ENCODE assay signal across 20 cellular contexts in the genomic region with DNA sequence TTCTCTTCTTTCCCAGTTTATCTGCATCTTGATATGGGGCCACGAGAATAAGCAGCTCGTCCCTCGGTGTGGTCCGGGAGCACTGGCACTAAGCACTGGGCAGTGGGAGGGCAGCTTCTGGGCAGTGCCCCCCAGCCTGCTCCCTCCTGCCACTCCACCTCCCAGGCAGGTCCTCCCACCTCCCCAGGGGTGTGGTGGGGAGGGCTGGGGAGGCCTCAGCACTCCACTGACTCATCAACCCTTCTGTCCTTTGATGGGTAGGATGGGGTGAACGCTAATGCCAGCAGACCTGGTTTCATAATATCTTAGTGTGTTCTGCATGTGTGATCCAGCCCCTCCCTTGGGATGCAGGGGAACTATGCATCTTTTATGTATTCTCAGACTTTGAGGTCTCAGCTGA.
DNase-seq lines count a peak whose midpoint lies in the region; ATAC-seq, FAIRE-seq and TF ChIP-seq lines count a peak whose summit lies in the region.
"Had no signal": no experiment of that assay in that cellular context is flagged by ENCODE, and none has a peak within 500 bp of the region (broad histone marks: within the 10 kb centered on the region; RNA-seq: fewer than 3 reads in every experiment).

No MANE protein-coding gene starts in this region.

- ATAC-seq in A549 (peak; percentile 64 to 81), Panc1 (no peak), GM19328 (IDR thresholded peaks at IDR 0.05; ENCODE audit: unreplicated experiment) (no peak), psoas muscle (no peak)
- no peak for ATAC-seq in activated T-helper 17 cell treated with anti-CD3 and anti-CD28 coated beads, Interleukin-2, amount 50 U/mL, for 72 hours (replicated peaks)
- ATAC-seq: activated T-cell treated with anti-CD3 and anti-CD28 coated beads, Interleukin-2, amount 50 U/mL, for 4 hours; heart right ventricle had no signal

- peak overlapping the region; percentile 87 to 99 for H3K27ac ChIP-seq in A549
- peak overlapping the region; percentile 12; the same call in 1 of the 2 replicates for H3K27ac ChIP-seq in Panc1 (ENCODE audit: low read length)
- no peak overlapping the region for H3K27ac ChIP-seq in neuronal stem cell (replicated peaks; ENCODE audit: low read length)
- H3K27ac ChIP-seq in psoas muscle: no peak overlapping the region
- H3K27ac ChIP-seq: heart right ventricle had no signal

- H3K14ac ChIP-seq in neuronal stem cell (ENCODE audit: low read length): no peak overlapping the region

- CTCF ChIA-PET in A549 (lab: Yijun Ruan, JAX) (interaction anchor here (0.9 to 5.6 kb wide), 8 partner anchors 10 to 154 kb away, joined by 3 to 76 read pairs (median 4); no protein-coding TSS in a partner anchor), Panc1 (lab: Charles Lee) (interaction anchor here (2.2 kb wide), 1 partner anchor 8 kb away, joined by 10 read pairs; no protein-coding TSS in a partner anchor)

- no peak overlapping the region for H3K27ac Mint-ChIP-seq in activated T-helper 17 cell treated with anti-CD3 and anti-CD28 coated beads, Interleukin-2, amount 50 U/mL, for 72 hours
- H3K27ac Mint-ChIP-seq: activated CD4-positive, alpha-beta memory T cell treated with anti-CD3 and anti-CD28 coated beads for 36 hours; activated naive CD8-positive, alpha-beta T cell; CD14-positive monocyte had no signal

- peak overlapping the region; percentile 62 for H3K4me2 ChIP-seq in A549
- no peak overlapping the region for H3K4me2 ChIP-seq in neuronal stem cell (ENCODE audit: insufficient read depth, low read length, poor library complexity, severe bottlenecking)

- H3K79me1 ChIP-seq in neuronal stem cell (ENCODE audit: low read depth, low read length): no peaks in the 10 kb centered on the region

- peaks cover 16% of the 10 kb centered on the region for H3K9me3 ChIP-seq in A549
- no peaks in the 10 kb centered on the region for H3K9me3 ChIP-seq in Panc1 (ENCODE audit: control insufficient read depth, insufficient read depth, low read depth, low read length)
- no peaks in the 10 kb centered on the region for H3K9me3 ChIP-seq in neuronal stem cell (replicated peaks in 1 of 2; ENCODE audit: control insufficient read depth in 2 of 2, insufficient read depth in 1 of 2, low read depth in 1 of 2, low read length in 2 of 2)
- no peaks in the 10 kb centered on the region for H3K9me3 ChIP-seq in psoas muscle
- H3K9me3 ChIP-seq: HAP-1 had no signal

- no peak overlapping the region for H2BK12ac ChIP-seq in neuronal stem cell (ENCODE audit: low read length)

- peak; percentile 42 to 56; a peak in 2 of 5 replicates for TF ChIP-seq EP300 in A549 (IDR thresholded peaks at IDR 0.05)

- no peak overlapping the region for H3K9ac ChIP-seq in neuronal stem cell (ENCODE audit: low read depth, low read length, poor library complexity)

- H3K9me3 Mint-ChIP-seq in activated T-helper 17 cell treated with anti-CD3 and anti-CD28 coated beads, Interleukin-2, amount 50 U/mL, for 72 hours: no peaks in the 10 kb centered on the region
- H3K9me3 Mint-ChIP-seq: activated CD4-positive, alpha-beta memory T cell treated with anti-CD3 and anti-CD28 coated beads for 36 hours; activated T-cell treated with anti-CD3 and anti-CD28 coated beads, Interleukin-2, amount 50 U/mL, for 4 hours had no signal

- peak overlapping the region; percentile 57 for H3K23ac ChIP-seq in neuronal stem cell (ENCODE audit: low read depth, low read length, poor library complexity)

- in situ Hi-C loops in Panc1 (cut with HindIII; ENCODE audit: low pct_unique_long_range_greater_than_20kb, low sequenced_read_pairs): no loop called here

- TF ChIP-seq CTCF in A549 (IDR thresholded peaks at IDR 0.05) (no peak), Panc1 (IDR thresholded peaks at IDR 0.05) (no peak), fibroblast of mammary gland (conservative IDR thresholded peaks at IDR 0.05; ENCODE audit: control insufficient read depth, insufficient read depth, low read depth, low read length) (no peak), psoas muscle (IDR thresholded peaks at IDR 0.05) (no peak)

- no peaks in the 10 kb centered on the region for H3K27me3 Mint-ChIP-seq in activated T-helper 17 cell treated with anti-CD3 and anti-CD28 coated beads, Interleukin-2, amount 50 U/mL, for 72 hours
- H3K27me3 Mint-ChIP-seq: activated naive CD8-positive, alpha-beta T cell had no signal

- H3K4me3 ChIP-seq in A549 (peak overlapping the region; percentile 14; the same call in 1 of the 3 replicates), Panc1 (ENCODE audit: low read depth in 2 of 2, low read length in 2 of 2) (no peak overlapping the region), fibroblast of mammary gland (ENCODE audit: control insufficient read depth, low read depth, low read length) (no peak overlapping the region), neuronal stem cell (ENCODE audit: low read length in 2 of 2) (peak overlapping the region in 1 of 2 donors; percentile 66), psoas muscle (no peak overlapping the region)
- H3K4me3 ChIP-seq: HAP-1, heart right ventricle had no signal

- H3K36me3 Mint-ChIP-seq in activated T-helper 17 cell treated with anti-CD3 and anti-CD28 coated beads, Interleukin-2, amount 50 U/mL, for 72 hours (ENCODE audit: low read depth): no peaks in the 10 kb centered on the region
- H3K36me3 Mint-ChIP-seq: activated CD4-positive, alpha-beta memory T cell treated with anti-CD3 and anti-CD28 coated beads for 36 hours; activated naive CD8-positive, alpha-beta T cell; brain; CD14-positive monocyte had no signal

- POLR2A ChIA-PET in A549 (lab: Yijun Ruan, JAX): interaction anchor here (1.0 to 4.6 kb wide), 3 partner anchors 8 to 130 kb away, joined by 3 to 40 read pairs (median 7); a partner anchor contains a TSS
- POLR2A ChIA-PET in Panc1 (lab: Charles Lee): no interaction called here

- H3K36me3 ChIP-seq in Panc1 (ENCODE audit: control insufficient read depth, insufficient read depth, low read length): no peaks in the 10 kb centered on the region
- no peaks in the 10 kb centered on the region for H3K36me3 ChIP-seq in neuronal stem cell (replicated peaks in 1 of 2; ENCODE audit: control insufficient read depth in 2 of 2, insufficient read depth in 2 of 2, low read length in 2 of 2)
- H3K36me3 ChIP-seq in psoas muscle (ENCODE audit: insufficient read depth in 1 of 2, low read depth in 1 of 2): no peaks in the 10 kb centered on the region
- H3K36me3 ChIP-seq: HAP-1, heart right ventricle had no signal

- H3K4ac ChIP-seq in neuronal stem cell (ENCODE audit: low read length): no peak overlapping the region

- 16% methylated on average over 5 of the region's 5 CpGs for WGBS in A549 (ENCODE audit: missing lambda C conversion rate)
- whole genome bisulfite sequencing in neuronal stem cell (ENCODE audit: extremely low coverage in 2 of 2, insufficient read length in 2 of 2, insufficient replicate concordance in 1 of 2), 2 donors: no CpG with 5 or more reads among the region's 5 CpGs
- 78 to 84% (median 81%) methylated on average over 5 of the region's 5 CpGs for WGBS in psoas muscle, 3 donors

- no peaks in the 10 kb centered on the region for H3K4me1 Mint-ChIP-seq in activated T-helper 17 cell treated with anti-CD3 and anti-CD28 coated beads, Interleukin-2, amount 50 U/mL, for 72 hours

- peak; percentile 86 for FAIRE-seq in A549 (lab: Jason Lieb, UNC)

- H3K18ac ChIP-seq in neuronal stem cell (ENCODE audit: low read length): peak overlapping the region; percentile 67

- H3K4me1 ChIP-seq in A549: peaks cover 54% of the 10 kb centered on the region
- H3K4me1 ChIP-seq in Panc1 (ENCODE audit: control insufficient read depth, insufficient read depth, low read length): peaks cover 31% of the 10 kb centered on the region
- peaks cover 0 to 9% of the 10 kb centered on the region in 2 donors for H3K4me1 ChIP-seq in neuronal stem cell (ENCODE audit: control insufficient read depth in 2 of 2, insufficient read depth in 1 of 2, low read depth in 1 of 2, low read length in 2 of 2)
- no peaks in the 10 kb centered on the region for H3K4me1 ChIP-seq in psoas muscle
- H3K4me1 ChIP-seq: HAP-1 had no signal

- H2AFZ ChIP-seq in neuronal stem cell (ENCODE audit: low read length): no peak overlapping the region

- no peak overlapping the region for H2AK5ac ChIP-seq in neuronal stem cell (ENCODE audit: low read depth, low read length)

- DNase-seq in A549 (ENCODE audit: low read depth in 1 of 2, low spot score in 1 of 2): peak; percentile 76 to 83
- DNase-seq in Panc1 (ENCODE audit: low read depth, low spot score): no peak
- peak; percentile 25 for DNase-seq in fibroblast of mammary gland (ENCODE audit: low read depth)
- no peak for DNase-seq in neuronal stem cell (ENCODE audit: low spot score)
- no peak for DNase-seq in psoas muscle
- DNase-seq in SK-N-DZ (ENCODE audit: low spot score): no peak
- DNase-seq: activated CD4-positive, alpha-beta memory T cell treated with anti-CD3 and anti-CD28 coated beads for 36 hours; activated T-cell treated with anti-CD3 and anti-CD28 coated beads, Interleukin-2, amount 50 U/mL, for 4 hours; dermis blood vessel endothelial cell; heart right ventricle; islet precursor cell; NCI-H146; NCI-H345; stimulated activated CD4-positive, alpha-beta T cell treated with anti-CD3 and anti-CD28 coated beads, Interleukin-2, amount 100 ng/mL, for 48 hours had no signal

- intact Hi-C loops in Panc1 (cut with micrococcal nuclease; ENCODE audit: unreplicated experiment): loop anchor here (10.0 kb wide), 1 partner anchor 216 kb away; no protein-coding TSS in a partner anchor
- intact Hi-C loops in psoas muscle (cut with DNase I): no loop called here

- no peak overlapping the region for H2BK15ac ChIP-seq in neuronal stem cell (ENCODE audit: low read length)

- no peak overlapping the region for H4K91ac ChIP-seq in neuronal stem cell (ENCODE audit: low read depth, low read length, poor library complexity)

- no peak overlapping the region for H3K4me3 Mint-ChIP-seq in activated T-helper 17 cell treated with anti-CD3 and anti-CD28 coated beads, Interleukin-2, amount 50 U/mL, for 72 hours
- H3K4me3 Mint-ChIP-seq: activated CD4-positive, alpha-beta memory T cell treated with anti-CD3 and anti-CD28 coated beads for 36 hours; activated naive CD8-positive, alpha-beta T cell; activated T-cell treated with anti-CD3 and anti-CD28 coated beads, Interleukin-2, amount 50 U/mL, for 4 hours; brain; CD14-positive monocyte had no signal

- peak; percentile 25; the same call in 1 of the 2 replicates for TF ChIP-seq POLR2A in A549 (IDR thresholded peaks at IDR 0.05; ENCODE audit: low read length)

- TF ChIP-seq RAD21 in A549 (conservative IDR thresholded peaks at IDR 0.05 in 1 of 2, IDR thresholded peaks at IDR 0.05 in 1 of 2): no peak

- H2BK120ac ChIP-seq in neuronal stem cell (ENCODE audit: low read depth, low read length): no peak overlapping the region

- peak overlapping the region; percentile 70 for H4K8ac ChIP-seq in neuronal stem cell (ENCODE audit: low read depth, low read length)

- H3K27me3 ChIP-seq in Panc1 (ENCODE audit: control insufficient read depth, insufficient read depth, low read length): no peaks in the 10 kb centered on the region
- H3K27me3 ChIP-seq in neuronal stem cell (ENCODE audit: control insufficient read depth in 3 of 3, insufficient read depth in 3 of 3, low read depth in 1 of 3, low read length in 3 of 3): no peaks in the 10 kb centered on the region
- H3K27me3 ChIP-seq in psoas muscle (ENCODE audit: insufficient read depth in 3 of 3, low read length in 2 of 3): peaks cover 0 to 12% (median 4%) of the 10 kb centered on the region in 3 donors

- H2BK5ac ChIP-seq in neuronal stem cell (ENCODE audit: low read length): no peak overlapping the region

- BruUV-seq in Panc1 (replicated peaks; lab: Mats Ljungman, UMichigan): no TSS peak

Comparison
In these comparisons a context has a peak if more than half of its experiments do, and no peak if none do; other contexts are left out.
1. ATAC-seq: peak in A549 (2 of 2); none in Panc1 (single experiment), activated T-helper 17 cell treated with anti-CD3 and anti-CD28 coated beads, Interleukin-2, amount 50 U/mL, for 72 hours (single experiment), GM19328 (single experiment) and psoas muscle (0 of 4).
2. DNase-seq: peak in A549 (2 of 2) and fibroblast of mammary gland (single experiment); none in Panc1 (single experiment), neuronal stem cell (single experiment), psoas muscle (0 of 2) and SK-N-DZ (single experiment).
3. H3K27ac ChIP-seq: peak in A549 (2 of 2) and Panc1 (single experiment); none in neuronal stem cell (single experiment) and psoas muscle (single experiment).